Comparison of ENCODE assay signal across 10 cellular contexts in the genomic region with DNA sequence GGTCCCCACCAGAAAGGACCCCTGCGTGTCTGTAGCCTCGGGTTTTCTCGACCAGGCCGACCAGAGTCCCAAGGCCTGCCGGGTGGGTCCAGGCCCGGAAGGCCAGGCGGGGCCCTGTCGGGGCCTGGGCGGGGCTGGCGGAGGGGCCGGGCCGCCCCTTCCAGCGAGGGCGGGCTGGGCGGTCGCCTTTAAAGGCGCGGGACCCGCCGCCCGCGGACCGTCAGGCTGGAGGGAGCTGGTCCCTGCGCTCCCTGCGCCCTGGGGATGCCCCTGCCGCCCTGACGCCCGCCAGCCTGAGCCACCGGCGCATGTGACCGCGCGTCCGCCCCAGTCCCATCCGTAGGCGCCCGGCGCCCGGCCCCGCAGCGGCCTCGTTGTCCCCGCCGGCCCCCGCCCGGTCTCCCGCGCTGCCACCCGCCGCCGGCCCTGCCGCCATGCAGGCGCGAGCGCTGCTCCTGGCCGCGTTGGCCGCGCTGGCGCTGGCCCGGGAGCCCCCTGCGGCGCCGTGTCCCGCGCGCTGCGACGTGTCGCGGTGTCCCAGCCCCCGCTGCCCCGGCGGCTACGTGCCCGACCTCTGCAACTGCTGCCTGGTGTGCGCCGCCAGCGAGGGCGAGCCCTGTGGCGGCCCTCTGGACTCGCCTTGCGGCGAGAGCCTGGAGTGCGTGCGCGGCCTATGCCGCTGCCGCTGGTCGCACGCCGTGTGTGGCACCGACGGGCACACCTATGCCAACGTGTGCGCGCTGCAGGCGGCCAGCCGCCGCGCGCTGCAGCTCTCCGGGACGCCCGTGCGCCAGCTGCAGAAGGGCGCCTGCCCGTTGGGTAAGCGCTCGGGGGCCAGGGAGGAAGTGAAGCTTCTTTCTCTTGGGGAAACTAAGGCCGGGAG. TPM values are rescaled to one million over a fixed set of nuclear protein-coding genes. Genes with fewer than 3 reads are reported as not detected.
DNase-seq lines count a peak whose midpoint lies in the region; ATAC-seq, FAIRE-seq and TF ChIP-seq lines count a peak whose summit lies in the region.
"Had no signal": no experiment of that assay in that cellular context is flagged by ENCODE, and none has a peak within 500 bp of the region (broad histone marks: within the 10 kb centered on the region; RNA-seq: fewer than 3 reads in every experiment).

A gene (plus strand): TSS at position 220 of the 883 bp plus-strand sequence. CDS start 215 bp downstream, at position 435.

- no peak for TF ChIP-seq CTCF in body of pancreas (IDR thresholded peaks at IDR 0.05)
- TF ChIP-seq CTCF in subcutaneous adipose tissue (IDR thresholded peaks at IDR 0.05; ENCODE audit: low read depth) = no peak
- no peak for TF ChIP-seq CTCF in GM13976 (IDR thresholded peaks at IDR 0.05; ENCODE audit: borderline replicate concordance, control extremely low read depth, extremely low read depth, insufficient read depth, missing control alignments)

- H3K27me3 ChIP-seq in body of pancreas = no peaks in the 10 kb centered on the region

- ATAC-seq in body of pancreas (peak; percentile 23), left colon (peak; percentile 24), GM19452 (IDR thresholded peaks at IDR 0.05; ENCODE audit: unreplicated experiment) (no peak), HG03565 (IDR thresholded peaks at IDR 0.05; ENCODE audit: unreplicated experiment) (no peak)

- H3K4me1 ChIP-seq in body of pancreas = peaks cover 15% of the 10 kb centered on the region

- 2% methylated on average over 84 of the region's 111 CpGs; no CpG with 5 or more reads in 1 of the 2 donors for WGBS in body of pancreas, 2 donors

- H3K4me3 ChIP-seq in body of pancreas = no peak within 1 kb of the TSS

- H3K9me3 ChIP-seq in body of pancreas = no peaks in the 10 kb centered on the region

- no peak for TF ChIP-seq POLR2A in body of pancreas (IDR thresholded peaks at IDR 0.05)

- DNase-seq in HTR-8/SVneo (ENCODE audit: insufficient read length, low spot score) (peak; percentile 44), body of pancreas (no peak), left colon (peak in 1 of 2 donors; percentile 30), cerebellar nuclear complex (lab: John Stamatoyannopoulos, UW) (no peak), GM13976 (ENCODE audit: low spot score) (no peak)

- in situ Hi-C loops in GM13976 (cut with MboI; ENCODE audit: low sequenced_read_pairs, unreplicated experiment) = no loop called here

- no peak for FAIRE-seq in HTR-8/SVneo (lab: Jason Lieb, UNC)
- FAIRE-seq: endometrium had no signal

- intact Hi-C loops in body of pancreas (cut with DNase I) (no loop called here), left colon (cut with DNase I, micrococcal nuclease) (no loop called here)

- H3K27ac ChIP-seq in body of pancreas = no peak within 1 kb of the TSS

- no peaks in the 10 kb centered on the region for H3K36me3 ChIP-seq in body of pancreas (replicated peaks in 1 of 2; ENCODE audit: insufficient read depth in 1 of 2, low read depth in 2 of 2)

RNA-seq across cellular contexts. Expression of the gene that starts here (rescaled TPM):
- total RNA-seq in body of pancreas = 10 to 100 TPM in 1 of 2 donors, 1 to 10 TPM in 1; 4.2 to 17.5 TPM
- total RNA-seq in left colon = 1 to 10 TPM; 2.5 to 6.6 TPM
- 10 to 100 TPM; 40.7 to 65.9 (median 56.9) TPM for total RNA-seq in subcutaneous adipose tissue
- total RNA-seq: SK-MEL-5 had no signal

Comparison
In these comparisons a context has a peak if more than half of its experiments do, and no peak if none do; other contexts are left out.
1. ATAC-seq: peak in body of pancreas (single experiment) and left colon (single experiment); none in GM19452 (single experiment) and HG03565 (single experiment).